In genomic region chr7:151115121-151115835, GRCh38 we compare ENCODE assay signal across 8 cellular contexts. TPM values are rescaled to one million over a fixed set of nuclear protein-coding genes. Genes with fewer than 3 reads are reported as not detected.
DNase-seq lines count a peak whose midpoint lies in the region; ATAC-seq and TF ChIP-seq lines count a peak whose summit lies in the region.

No MANE protein-coding gene starts in this region.

- no peaks in the 10 kb centered on the region for H3K9me3 Mint-ChIP-seq in T-cell
- H3K9me3 Mint-ChIP-seq in nephron: no peaks in the 10 kb centered on the region

- H3K9me3 ChIP-seq in ectodermal cell (ENCODE audit: control insufficient read depth, low read length): no peaks in the 10 kb centered on the region
- H3K9me3 ChIP-seq in OCI-LY7 (ENCODE audit: low read length): no peaks in the 10 kb centered on the region
- H3K9me3 ChIP-seq in testis: no peaks in the 10 kb centered on the region

- H3K4me3 Mint-ChIP-seq in T-cell: peak overlapping the region; percentile 63 to 71 (median 64)
- peak overlapping the region; percentile 72 to 81 (median 72) for H3K4me3 Mint-ChIP-seq in nephron

- TF ChIP-seq CTCF in C4-2B (conservative IDR thresholded peaks at IDR 0.05) (peak; percentile 31), nephron (IDR thresholded peaks at IDR 0.05; ENCODE audit: unreplicated experiment in 3 of 3) (no peak), OCI-LY7 (conservative IDR thresholded peaks at IDR 0.05; ENCODE audit: low read length) (no peak), testis (IDR thresholded peaks at IDR 0.05) (peak in 1 of 3 experiments; percentile 7)

- TF ChIP-seq POLR2A in testis (IDR thresholded peaks at IDR 0.05): no peak

- H3K27ac ChIP-seq in C4-2B: peak overlapping the region; percentile 69
- H3K27ac ChIP-seq in ectodermal cell (ENCODE audit: insufficient read depth, low read depth, low read length, poor library complexity, severe bottlenecking): no peak overlapping the region
- H3K27ac ChIP-seq in OCI-LY7 (ENCODE audit: low read depth, low read length, poor library complexity, severe bottlenecking): no peak overlapping the region
- no peak overlapping the region for H3K27ac ChIP-seq in testis

- BruUV-seq in OCI-LY7 (replicated peaks; lab: Mats Ljungman, UMichigan): no TSS peak

- H3K27ac Mint-ChIP-seq in T-cell: peak overlapping the region in 1 of 2 donors; percentile 78
- H3K27ac Mint-ChIP-seq in nephron: peak overlapping the region in 1 of 3 experiments; percentile 54

- peaks cover 17% of the 10 kb centered on the region for H3K27me3 ChIP-seq in ectodermal cell (ENCODE audit: control insufficient read depth, insufficient read depth, low read length, poor library complexity, severe bottlenecking)
- H3K27me3 ChIP-seq in testis: no peaks in the 10 kb centered on the region

- H3K36me3 Mint-ChIP-seq in T-cell (peaks cover 18% of the 10 kb centered on the region), nephron (ENCODE audit: low read depth) (peaks cover 17% of the 10 kb centered on the region)

- H3K36me3 ChIP-seq in ectodermal cell (ENCODE audit: control insufficient read depth, insufficient read depth, low read length): peaks cover 17% of the 10 kb centered on the region
- no peaks in the 10 kb centered on the region for H3K36me3 ChIP-seq in OCI-LY7 (ENCODE audit: insufficient read depth, low read length)
- no peaks in the 10 kb centered on the region for H3K36me3 ChIP-seq in testis (ENCODE audit: low read depth, missing control alignments)

- H4K20me1 ChIP-seq in OCI-LY7 (ENCODE audit: insufficient read depth, low read length): no peaks in the 10 kb centered on the region

- no peak overlapping the region for H3K4me2 ChIP-seq in OCI-LY7 (ENCODE audit: low read length)

- no peaks in the 10 kb centered on the region for H3K79me2 ChIP-seq in OCI-LY7 (ENCODE audit: insufficient read depth, low read depth, low read length)

- intact Hi-C loops in OCI-LY7 (cut with micrococcal nuclease; ENCODE audit: unreplicated experiment) (loop anchor here (10.0 kb wide), 1 partner anchor 220 kb away; no protein-coding TSS in a partner anchor), testis (cut with DNase I; ENCODE audit: low total_unique reads) (no loop called here)

- peak; percentile 48 to 52 (median 52) for ATAC-seq in T-cell (replicated peaks in 1 of 4)

- DNase-seq in T-cell (peak in 8 of 34 experiments; percentile 8 to 43 (median 24)), retina (no peak), NCI-H2196 (lab: John Stamatoyannopoulos, UW; ENCODE audit: unreplicated experiment) (no peak), OCI-LY7 (ENCODE audit: low spot score) (no peak), testis (no peak)

- WGBS in ectodermal cell, 2 experiments: 1 to 2% methylated on average over 114 of the region's 114 CpGs
- WGBS in testis, 2 donors: 22% methylated on average over 41 of the region's 114 CpGs; no CpG with 5 or more reads in 1 of the 2 donors

- peaks cover 0 to 13% of the 10 kb centered on the region in 2 donors for H3K27me3 Mint-ChIP-seq in T-cell
- peaks cover 13% of the 10 kb centered on the region for H3K27me3 Mint-ChIP-seq in nephron (ENCODE audit: low read depth)

- POLR2A ChIA-PET in T-cell (lab: Charles Lee) (no interaction called here), OCI-LY7 (lab: Charles Lee) (no interaction called here)

- H3K4me1 ChIP-seq in ectodermal cell (ENCODE audit: control insufficient read depth, insufficient read depth, low read length) (peaks cover 18% of the 10 kb centered on the region), OCI-LY7 (ENCODE audit: insufficient read depth, low read length, poor library complexity, severe bottlenecking) (no peaks in the 10 kb centered on the region), testis (no peaks in the 10 kb centered on the region)

- H2AFZ ChIP-seq in OCI-LY7 (ENCODE audit: low read length): no peak overlapping the region

- peak overlapping the region; percentile 37 for H3K4me3 ChIP-seq in ectodermal cell (ENCODE audit: insufficient read depth, low read depth, low read length)
- H3K4me3 ChIP-seq in OCI-LY7 (ENCODE audit: low read depth, low read length, poor library complexity, severe bottlenecking): no peak overlapping the region
- H3K4me3 ChIP-seq in testis: peak overlapping the region in 1 of 2 donors; percentile 21

- peaks cover 19 to 30% (median 22%) of the 10 kb centered on the region in 3 donors for H3K4me1 Mint-ChIP-seq in T-cell
- H3K4me1 Mint-ChIP-seq in nephron: peaks cover 24% of the 10 kb centered on the region

- CTCF ChIA-PET in T-cell (lab: Charles Lee) (no interaction called here), OCI-LY7 (lab: Charles Lee; ENCODE audit: unreplicated experiment) (no interaction called here)

- no peaks in the 10 kb centered on the region for H3K9me2 ChIP-seq in OCI-LY7 (ENCODE audit: insufficient read depth, low read length)

RNA-seq across cellular contexts. Expression of gene AGAP3, which starts 29.0 kb away (rescaled TPM):
- 10 to 100 TPM; 28.2 to 67.3 (median 50.9) TPM for total RNA-seq in T-cell
- 72.8 TPM for polyA plus RNA-seq in ectodermal cell (2013, experiment 1 of 4)
- 63.8 TPM for polyA plus RNA-seq in ectodermal cell (2013, experiment 2 of 4)
- polyA plus RNA-seq in ectodermal cell (2013, experiment 3 of 4): 55.5 TPM
- 62.2 TPM for polyA plus RNA-seq in ectodermal cell (2013, experiment 4 of 4)
- 4.4 and 4.8 TPM in 2 replicates for total RNA-seq in OCI-LY7 (2014; rRNA removed; shearing (Covaris generic))
- 23.1 and 30.9 TPM in 2 replicates for total RNA-seq in OCI-LY7 (2022)
- 10 to 100 TPM; 65.6 to 90.5 TPM for total RNA-seq in testis
- 44.1 TPM for polyA plus RNA-seq in testis (ENCODE audit: insufficient read depth, low read depth, low replicate concordance)

RNA-seq across cellular contexts. Expression of gene TMUB1, which starts 32.0 kb away (rescaled TPM):
- 10 to 100 TPM; 44.0 to 67.0 (median 56.5) TPM for total RNA-seq in T-cell
- polyA plus RNA-seq in ectodermal cell (2013, experiment 1 of 4): 45.6 TPM
- polyA plus RNA-seq in ectodermal cell (2013, experiment 2 of 4): 38.3 TPM
- polyA plus RNA-seq in ectodermal cell (2013, experiment 3 of 4): 41.6 TPM
- 41.5 TPM for polyA plus RNA-seq in ectodermal cell (2013, experiment 4 of 4)
- total RNA-seq in OCI-LY7 (2014; rRNA removed; shearing (Covaris generic)): 38.6 and 56.0 TPM in 2 replicates
- 53.2 and 59.6 TPM in 2 replicates for total RNA-seq in OCI-LY7 (2022)
- total RNA-seq in testis: 10 to 100 TPM; 63.2 to 68.7 TPM
- polyA plus RNA-seq in testis (ENCODE audit: insufficient read depth, low read depth, low replicate concordance): 30.8 TPM

RNA-seq across cellular contexts. Expression of gene FASTK, which starts 34.7 kb away (rescaled TPM):
- total RNA-seq in T-cell (100 to 1,000 TPM in 4 of 5 donors, 10 to 100 TPM in 1; 98.8 to 157 (median 151) TPM), OCI-LY7 (2022) (87.7 and 90.5 TPM in 2 replicates), testis (100 to 1,000 TPM; 114 to 124 TPM)
- polyA plus RNA-seq in ectodermal cell (2013, experiment 1 of 4): 55.1 TPM
- polyA plus RNA-seq in ectodermal cell (2013, experiment 2 of 4): 44.8 TPM
- 48.3 TPM for polyA plus RNA-seq in ectodermal cell (2013, experiment 3 of 4)
- polyA plus RNA-seq in ectodermal cell (2013, experiment 4 of 4): 55.4 TPM
- 114 and 118 TPM in 2 replicates for total RNA-seq in OCI-LY7 (2014; rRNA removed; shearing (Covaris generic))
- 60.3 TPM for polyA plus RNA-seq in testis (ENCODE audit: insufficient read depth, low read depth, low replicate concordance)

RNA-seq across cellular contexts. Expression of gene GBX1, which starts 52.2 kb away (rescaled TPM):
- not detected for total RNA-seq in T-cell
- polyA plus RNA-seq in ectodermal cell (2013, experiment 1 of 4): 0.65 TPM
- polyA plus RNA-seq in ectodermal cell (2013, experiment 2 of 4): 0.52 TPM
- 0.59 TPM for polyA plus RNA-seq in ectodermal cell (2013, experiment 3 of 4)
- 0.81 TPM for polyA plus RNA-seq in ectodermal cell (2013, experiment 4 of 4)
- not detected in 2 replicates for total RNA-seq in OCI-LY7 (2014; rRNA removed; shearing (Covaris generic))
- total RNA-seq in OCI-LY7 (2022): not detected in 2 replicates
- total RNA-seq in testis: 10 to 100 TPM in 1 of 2 donors, 1 to 10 TPM in 1; 2.9 to 15.6 TPM
- 7.2 TPM for polyA plus RNA-seq in testis (ENCODE audit: insufficient read depth, low read depth, low replicate concordance)

RNA-seq across cellular contexts. Expression of gene SLC4A2, which starts 55.9 kb away (rescaled TPM):
- 10 to 100 TPM; 52.0 to 91.5 (median 74.4) TPM for total RNA-seq in T-cell
- polyA plus RNA-seq in ectodermal cell (2013, experiment 1 of 4): 86.2 TPM
- 81.1 TPM for polyA plus RNA-seq in ectodermal cell (2013, experiment 2 of 4)
- polyA plus RNA-seq in ectodermal cell (2013, experiment 3 of 4): 63.2 TPM
- polyA plus RNA-seq in ectodermal cell (2013, experiment 4 of 4): 71.0 TPM
- total RNA-seq in OCI-LY7 (2014; rRNA removed; shearing (Covaris generic)): 64.2 and 112 TPM in 2 replicates
- 81.4 and 86.0 TPM in 2 replicates for total RNA-seq in OCI-LY7 (2022)
- 100 to 1,000 TPM; 147 to 153 TPM for total RNA-seq in testis
- polyA plus RNA-seq in testis (ENCODE audit: insufficient read depth, low read depth, low replicate concordance): 68.9 TPM
